ENCODE assay signal across 9 cellular contexts in genomic region chr3:100104442-100104798, GRCh38. TPM values are rescaled to one million over a fixed set of nuclear protein-coding genes. Genes with fewer than 3 reads are reported as not detected.
DNase-seq lines count a peak whose midpoint lies in the region; ATAC-seq, FAIRE-seq and TF ChIP-seq lines count a peak whose summit lies in the region.
"Had no signal": no experiment of that assay in that cellular context is flagged by ENCODE, and none has a peak within 500 bp of the region (broad histone marks: within the 10 kb centered on the region; RNA-seq: fewer than 3 reads in every experiment).

No MANE protein-coding gene starts in this region.

- H3K4me2 ChIP-seq in HepG2 (ENCODE audit: low read depth, low read length) = no peak overlapping the region

- peak; percentile 23 for ATAC-seq in GM18505 (IDR thresholded peaks at IDR 0.05; ENCODE audit: unreplicated experiment)
- peak; percentile 38 for ATAC-seq in GM21390 (IDR thresholded peaks at IDR 0.05; ENCODE audit: unreplicated experiment)
- ATAC-seq in HG03175 (IDR thresholded peaks at IDR 0.05; ENCODE audit: unreplicated experiment) = peak; percentile 35
- no peak for ATAC-seq in HepG2

- no peaks in the 10 kb centered on the region for H4K20me1 ChIP-seq in HepG2 (ENCODE audit: insufficient read depth, low read length)

- H3K36me3 ChIP-seq in HepG2 (replicated peaks in 1 of 2; ENCODE audit: control insufficient read depth in 1 of 2, insufficient read depth in 2 of 2, low read length in 2 of 2) = no peaks in the 10 kb centered on the region

- H3K27me3 ChIP-seq in HepG2 (ENCODE audit: control insufficient read depth in 1 of 2, insufficient read depth in 2 of 2, low read length in 2 of 2) = no peaks in the 10 kb centered on the region

- H3K79me2 ChIP-seq in HepG2 (ENCODE audit: insufficient read depth, low read length) = no peaks in the 10 kb centered on the region

- no peak overlapping the region for H2AFZ ChIP-seq in HepG2 (ENCODE audit: low read length)

- WGBS in HepG2 (ENCODE audit: low lambda C conversion rate) = 100% methylated on average over 2 of the region's 2 CpGs

- TF ChIP-seq POLR2A in GM18505 (IDR thresholded peaks at IDR 0.05; ENCODE audit: borderline replicate concordance, extremely low read depth, insufficient read depth, insufficient read length) = no peak
- no peak for TF ChIP-seq POLR2A in HepG2 (IDR thresholded peaks at IDR 0.05; ENCODE audit: insufficient read depth in 1 of 2, low read depth in 2 of 2, low read length in 2 of 2)

- no peak overlapping the region for H3K4me3 ChIP-seq in HepG2 (replicated peaks in 1 of 3; ENCODE audit: insufficient read depth in 1 of 3, low read depth in 2 of 3, low read length in 3 of 3)

- H3K4me1 ChIP-seq in HepG2 (ENCODE audit: insufficient read depth, low read length) = peaks cover 78% of the 10 kb centered on the region

- H3K9ac ChIP-seq in HepG2 (ENCODE audit: insufficient read depth, low read depth, low read length) = no peak overlapping the region

- FAIRE-seq in HepG2 (lab: Jason Lieb, UNC) = no peak

- intact Hi-C loops in HepG2 (cut with micrococcal nuclease; ENCODE audit: unreplicated experiment) = no loop called here

- in situ Hi-C loops in HepG2 (cut with HindIII; ENCODE audit: extremely low pct_ligation_motif_present, low pct_unique_long_range_greater_than_20kb) = no loop called here
- in situ Hi-C loops in GM13976 (cut with MboI; ENCODE audit: low sequenced_read_pairs, unreplicated experiment) = no loop called here

- peak overlapping the region; percentile 13 for H3K27ac ChIP-seq in HepG2 (ENCODE audit: extremely low read length, insufficient read depth, low read length)

- CTCF ChIA-PET in HepG2 (lab: Yijun Ruan, JAX; ENCODE audit: low intra/inter-chr PET ratio, low total read pairs) = no interaction called here

- TF ChIP-seq EP300 in HepG2 (IDR thresholded peaks at IDR 0.05; ENCODE audit: low read depth in 2 of 2, low read length in 2 of 2) (no peak), HepG2 (CRISPR knock-in tag; IDR thresholded peaks at IDR 0.05; ENCODE audit: borderline replicate concordance) (no peak)

- BruUV-seq in HepG2 (replicated peaks; lab: Mats Ljungman, UMichigan) = no TSS peak

- no peak for DNase-seq in HepG2 (ENCODE audit: low spot score)
- no peak for DNase-seq in cerebellar nuclear complex (lab: John Stamatoyannopoulos, UW)
- no peak for DNase-seq in activated CD4-positive, CD25-positive, alpha-beta regulatory T cell treated with anti-CD3 and anti-CD28 coated beads, Interleukin-2, amount 50 U/mL, for 72 hours
- no peak for DNase-seq in hepatic stellate cell (ENCODE audit: low spot score)
- DNase-seq in GM13976 (ENCODE audit: low spot score) = no peak
- DNase-seq: GDM1 had no signal

- POLR2A ChIA-PET in HepG2 (lab: Yijun Ruan, JAX) = interaction anchor here (1.2 to 1.3 kb wide), 2 partner anchors 28 to 156 kb away, joined by 3 to 8 read pairs; partner anchors contain the start of gene TBC1D23

- no peak for TF ChIP-seq RAD21 in HepG2 (CRISPR knock-in tag; IDR thresholded peaks at IDR 0.05)

- no peaks in the 10 kb centered on the region for H3K9me3 ChIP-seq in HepG2 (ENCODE audit: low read length)

- no peak for TF ChIP-seq CTCF in HepG2 (CRISPR knock-in tag; IDR thresholded peaks at IDR 0.05)
- no peak for TF ChIP-seq CTCF in GM13976 (IDR thresholded peaks at IDR 0.05; ENCODE audit: borderline replicate concordance, control extremely low read depth, extremely low read depth, insufficient read depth, missing control alignments)

TF ChIP-seq in HepG2, 621 proteins besides CTCF, POLR2A, EP300 and RAD21:
- TF ChIP-seq, protein P1, sequence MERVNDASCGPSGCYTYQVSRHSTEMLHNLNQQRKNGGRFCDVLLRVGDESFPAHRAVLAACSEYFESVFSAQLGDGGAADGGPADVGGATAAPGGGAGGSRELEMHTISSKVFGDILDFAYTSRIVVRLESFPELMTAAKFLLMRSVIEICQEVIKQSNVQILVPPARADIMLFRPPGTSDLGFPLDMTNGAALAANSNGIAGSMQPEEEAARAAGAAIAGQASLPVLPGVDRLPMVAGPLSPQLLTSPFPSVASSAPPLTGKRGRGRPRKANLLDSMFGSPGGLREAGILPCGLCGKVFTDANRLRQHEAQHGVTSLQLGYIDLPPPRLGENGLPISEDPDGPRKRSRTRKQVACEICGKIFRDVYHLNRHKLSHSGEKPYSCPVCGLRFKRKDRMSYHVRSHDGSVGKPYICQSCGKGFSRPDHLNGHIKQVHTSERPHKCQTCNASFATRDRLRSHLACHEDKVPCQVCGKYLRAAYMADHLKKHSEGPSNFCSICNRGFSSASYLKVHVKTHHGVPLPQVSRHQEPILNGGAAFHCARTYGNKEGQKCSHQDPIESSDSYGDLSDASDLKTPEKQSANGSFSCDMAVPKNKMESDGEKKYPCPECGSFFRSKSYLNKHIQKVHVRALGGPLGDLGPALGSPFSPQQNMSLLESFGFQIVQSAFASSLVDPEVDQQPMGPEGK (CRISPR knock-in tag; IDR thresholded peaks at IDR 0.05) = no peak
- no peak for TF ChIP-seq ONECUT2 (CRISPR knock-in tag; IDR thresholded peaks at IDR 0.05)

RNA-seq across cellular contexts. Expression of gene FILIP1L, which starts 9.9 kb away (rescaled TPM):
- total RNA-seq in HepG2 (2016; rRNA removed; fragmentation: Illumina TruSeq; extraction: Trizol) = 8.1 and 10.2 TPM in 2 replicates
- 1.0 and 1.1 TPM in 2 replicates for total RNA-seq in HepG2 (2016; cell fraction: cytosol; rRNA removed; fragmentation: Illumina TruSeq; extraction: Trizol; ENCODE audit: low read depth)
- 7.7 and 10.2 TPM in 2 replicates for total RNA-seq in HepG2 (2016; cell fraction: insoluble cytoplasmic fraction; rRNA removed; fragmentation: Illumina TruSeq; extraction: Trizol)
- total RNA-seq in HepG2 (2016; cell fraction: membrane; rRNA removed; fragmentation: Illumina TruSeq; extraction: Trizol) = 2.4 and 3.3 TPM in 2 replicates
- 5.5 and 5.9 TPM in 2 replicates for total RNA-seq in HepG2 (2016; cell fraction: nucleus; rRNA removed; fragmentation: Illumina TruSeq; extraction: Trizol)
- 166 and 187 TPM in 2 replicates for polyA plus RNA-seq in HepG2 (2011; rRNA removed)
- polyA plus RNA-seq in HepG2 (2011; cell fraction: cytosol; rRNA removed) = 125 and 126 TPM in 2 replicates
- 122 and 131 TPM in 2 replicates for polyA plus RNA-seq in HepG2 (2011; cell fraction: nucleus; rRNA removed)
- 68.2 and 110 TPM in 2 replicates for polyA plus RNA-seq in HepG2 (2012)
- polyA plus RNA-seq in HepG2 (2016; cell fraction: cytosol; fragmentation: Illumina TruSeq; extraction: Trizol; ENCODE audit: low read depth) = 0.85 and 0.89 TPM in 2 replicates
- polyA plus RNA-seq in HepG2 (2016; cell fraction: insoluble cytoplasmic fraction; fragmentation: Illumina TruSeq; extraction: Trizol; ENCODE audit: low read depth) = 13.3 and 13.4 TPM in 2 replicates
- polyA plus RNA-seq in HepG2 (2016; cell fraction: membrane; fragmentation: Illumina TruSeq; extraction: Trizol; ENCODE audit: low read depth) = 1.5 and 2.1 TPM in 2 replicates
- 8.6 and 9.7 TPM in 2 replicates for polyA plus RNA-seq in HepG2 (2016; cell fraction: nucleus; fragmentation: Illumina TruSeq; extraction: Trizol; ENCODE audit: insufficient read depth, low read depth)
- polyA minus RNA-seq in HepG2 (2011; rRNA and poly(A)+ RNA removed; ENCODE audit: low replicate concordance) = 0.05 and 92.6 TPM in 2 replicates
- 131 and 135 TPM in 2 replicates for polyA minus RNA-seq in HepG2 (2011; cell fraction: cytosol; rRNA and poly(A)+ RNA removed)
- polyA minus RNA-seq in HepG2 (2011; cell fraction: nucleus; rRNA and poly(A)+ RNA removed) = 134 and 197 TPM in 2 replicates
